In genomic region chr1:114353233-114353632, GRCh38 we compare ENCODE assay signal across 8 cellular contexts.
DNase-seq lines count a peak whose midpoint lies in the region; ATAC-seq and TF ChIP-seq lines count a peak whose summit lies in the region.

No MANE protein-coding gene starts in this region.

- no peak overlapping the region for H3K4me3 Mint-ChIP-seq in CD8-positive, alpha-beta memory T cell

- H3K27me3 Mint-ChIP-seq in CD8-positive, alpha-beta memory T cell: no peaks in the 10 kb centered on the region

- TF ChIP-seq CTCF in RWPE2 (IDR thresholded peaks at IDR 0.05; ENCODE audit: poor library complexity, severe bottlenecking): no peak

- H3K27ac ChIP-seq in RWPE2 (ENCODE audit: poor library complexity, severe bottlenecking): no peak overlapping the region
- H3K27ac ChIP-seq in CD8-positive, alpha-beta memory T cell (ENCODE audit: low read depth, low read length): no peak overlapping the region

- CTCF ChIA-PET in CD8-positive, alpha-beta memory T cell (lab: Charles Lee): no interaction called here

- DNase-seq in DMS 273 treated with DMSO at 0.1 percent for 48 hours (lab: John Stamatoyannopoulos, UW) (peak; percentile 91), RWPE2 (ENCODE audit: low spot score) (no peak), Right ventricle myocardium inferior (ENCODE audit: missing footprints) (peak; percentile 74), stromal cell of bone marrow (ENCODE audit: low read depth) (peak; percentile 44), NCI-H187 treated with DMSO at 0.1 percent for 48 hours (lab: John Stamatoyannopoulos, UW) (no peak)
- DNase-seq in stimulated activated naive CD4-positive, alpha-beta T cell (lab: John Stamatoyannopoulos, UW): no peak
- DNase-seq in CD8-positive, alpha-beta memory T cell: no peak

- H3K4me1 Mint-ChIP-seq in CD8-positive, alpha-beta memory T cell: peaks cover 0 to 6% (median 2%) of the 10 kb centered on the region in 3 donors

- H3K9me3 Mint-ChIP-seq in CD8-positive, alpha-beta memory T cell: no peaks in the 10 kb centered on the region

- intact Hi-C loops in Right ventricle myocardium inferior (cut with DNase I): no loop called here

- peak overlapping the region in 1 of 8 donors; percentile 27 for H3K27ac Mint-ChIP-seq in CD8-positive, alpha-beta memory T cell

- H3K4me3 ChIP-seq in RWPE2 (ENCODE audit: severe bottlenecking): no peak overlapping the region
- H3K4me3 ChIP-seq in CD8-positive, alpha-beta memory T cell (ENCODE audit: low read length): no peak overlapping the region

- H3K27me3 ChIP-seq in RWPE2 (ENCODE audit: insufficient read depth, poor library complexity, severe bottlenecking): no peaks in the 10 kb centered on the region
- H3K27me3 ChIP-seq in CD8-positive, alpha-beta memory T cell (ENCODE audit: insufficient read depth, low read length, poor library complexity, severe bottlenecking): no peaks in the 10 kb centered on the region

- POLR2A ChIA-PET in CD8-positive, alpha-beta memory T cell (lab: Charles Lee): interaction anchor here (0.6 kb wide), 1 partner anchor 11 kb away, joined by 3 read pairs; no protein-coding TSS in a partner anchor

- no peaks in the 10 kb centered on the region for H3K4me1 ChIP-seq in RWPE2 (ENCODE audit: insufficient read depth, poor library complexity, severe bottlenecking)
- H3K4me1 ChIP-seq in CD8-positive, alpha-beta memory T cell (ENCODE audit: insufficient read depth, low read length): peaks cover 6% of the 10 kb centered on the region

- H3K36me3 Mint-ChIP-seq in CD8-positive, alpha-beta memory T cell: no peaks in the 10 kb centered on the region

- H3K36me3 ChIP-seq in RWPE2 (ENCODE audit: low read depth): no peaks in the 10 kb centered on the region
- no peaks in the 10 kb centered on the region for H3K36me3 ChIP-seq in CD8-positive, alpha-beta memory T cell (ENCODE audit: insufficient read depth, low read length)

- no peaks in the 10 kb centered on the region for H3K9me3 ChIP-seq in RWPE2 (ENCODE audit: severe bottlenecking)
- H3K9me3 ChIP-seq in CD8-positive, alpha-beta memory T cell (ENCODE audit: low read length): no peaks in the 10 kb centered on the region

- ATAC-seq in HG03469 (IDR thresholded peaks at IDR 0.05; ENCODE audit: unreplicated experiment) (peak; percentile 52), RWPE2 (ENCODE audit: low read depth) (peak; percentile 70), Right ventricle myocardium inferior (peak; percentile 80)

Comparison
In these comparisons a context has a peak if more than half of its experiments do, and no peak if none do; other contexts are left out.
1. DNase-seq: peak in DMS 273 treated with DMSO at 0.1 percent for 48 hours (single experiment), Right ventricle myocardium inferior (single experiment) and stromal cell of bone marrow (single experiment); none in RWPE2 (single experiment), NCI-H187 treated with DMSO at 0.1 percent for 48 hours (single experiment), stimulated activated naive CD4-positive, alpha-beta T cell (0 of 6) and CD8-positive, alpha-beta memory T cell (0 of 5).
2. Peak in every context shown above with its lines, with median percentiles within 50 percentile points of each other: ATAC-seq.